Comparison of ENCODE assay signal across 8 cellular contexts in genomic region chrX:135295944-135296305, GRCh38. TPM values are rescaled to one million over a fixed set of nuclear protein-coding genes. Genes with fewer than 3 reads are reported as not detected.
A peak's percentile ranks its signal among the peaks of the same experiment; 100 is the strongest.
DNase-seq lines count a peak whose midpoint lies in the region; ATAC-seq and TF ChIP-seq lines count a peak whose summit lies in the region.

No MANE protein-coding gene starts in this region.

- peaks cover 0 to 12% (median 0%) of the 10 kb centered on the region in 9 donors for H3K36me3 ChIP-seq in heart right ventricle
- no peaks in the 10 kb centered on the region for H3K36me3 ChIP-seq in urinary bladder (ENCODE audit: insufficient read depth)

- H3K9me3 ChIP-seq in heart right ventricle = peaks cover 0 to 16% (median 0%) of the 10 kb centered on the region in 11 donors

- ATAC-seq in heart right ventricle = no peak
- no peak for ATAC-seq in Right ventricle myocardium superior (ENCODE audit: poor library complexity)
- peak; percentile 80 for ATAC-seq in HG03432 (IDR thresholded peaks at IDR 0.05; ENCODE audit: unreplicated experiment)

- TF ChIP-seq CTCF in heart right ventricle (IDR thresholded peaks at IDR 0.05) = no peak
- no peak for TF ChIP-seq CTCF in fibroblast of mammary gland (conservative IDR thresholded peaks at IDR 0.05; ENCODE audit: control insufficient read depth, insufficient read depth, low read depth, low read length)

- DNase-seq in heart right ventricle (no peak), Right ventricle myocardium superior (no peak), fibroblast of mammary gland (ENCODE audit: low read depth) (no peak), NCI-H1048 (lab: John Stamatoyannopoulos, UW) (no peak), superior temporal gyrus (ENCODE audit: extremely low spot score) (no peak)
- DNase-seq in stimulated activated CD4-positive, alpha-beta T cell treated with anti-CD3 and anti-CD28 coated beads, Interleukin-12 subunit alpha, Interleukin-12 subunit beta, amount 100 ng/mL, for 4 hours = no peak

- WGBS in heart right ventricle, 2 donors = 14 to 20% methylated on average over 10 of the region's 10 CpGs
- 9% methylated on average over 10 of the region's 10 CpGs for WGBS in urinary bladder

- no peaks in the 10 kb centered on the region for H3K27me3 ChIP-seq in heart right ventricle

- peak overlapping the region in 1 of 10 donors; percentile 54 for H3K27ac ChIP-seq in heart right ventricle
- no peak overlapping the region for H3K27ac ChIP-seq in urinary bladder (ENCODE audit: low read depth)

- H3K4me1 ChIP-seq in heart right ventricle = no peaks in the 10 kb centered on the region
- H3K4me1 ChIP-seq in urinary bladder (ENCODE audit: insufficient read depth) = no peaks in the 10 kb centered on the region

- H3K4me3 ChIP-seq in heart right ventricle (peak overlapping the region in 7 of 10 donors; percentile 26 to 42 (median 36)), fibroblast of mammary gland (ENCODE audit: control insufficient read depth, low read depth, low read length) (peak overlapping the region; percentile 19), urinary bladder (ENCODE audit: low read depth, low read length) (peak overlapping the region; percentile 39)

- intact Hi-C loops in heart right ventricle (cut with DNase I) = no loop called here
- intact Hi-C loops in Right ventricle myocardium superior (cut with DNase I) = no loop called here

RNA-seq across cellular contexts. Expression of gene ETDC, which starts 13.4 kb away (rescaled TPM):
- total RNA-seq in heart right ventricle = not detected
- polyA plus RNA-seq in heart right ventricle = not detected
- not detected for total RNA-seq in Right ventricle myocardium superior
- total RNA-seq in urinary bladder = not detected
- polyA plus RNA-seq in urinary bladder = not detected

RNA-seq across cellular contexts. Expression of gene ETDA, which starts 44.1 kb away (rescaled TPM):
- total RNA-seq in heart right ventricle = not detected
- not detected for polyA plus RNA-seq in heart right ventricle
- not detected for total RNA-seq in Right ventricle myocardium superior
- not detected for total RNA-seq in urinary bladder
- not detected for polyA plus RNA-seq in urinary bladder

RNA-seq across cellular contexts. Expression of gene ZNF75D, which starts 48.0 kb away (rescaled TPM):
- 1 to 10 TPM; 2.7 to 6.9 (median 3.4) TPM for total RNA-seq in heart right ventricle
- polyA plus RNA-seq in heart right ventricle = 1 to 10 TPM; 3.6 to 7.8 TPM
- total RNA-seq in Right ventricle myocardium superior = 3.6 TPM
- 19.0 TPM for total RNA-seq in urinary bladder
- 8.5 TPM for polyA plus RNA-seq in urinary bladder

RNA-seq across cellular contexts. Expression of gene ZNF449, which starts 48.7 kb away (rescaled TPM):
- total RNA-seq in heart right ventricle (1 to 10 TPM; 3.6 to 6.4 (median 5.2) TPM), Right ventricle myocardium superior (4.8 TPM), urinary bladder (27.4 TPM)
- polyA plus RNA-seq in heart right ventricle (1 to 10 TPM; 1.7 to 7.5 TPM), urinary bladder (3.5 TPM)
